In genomic region chr16:89506791-89507191, GRCh38 we compare ENCODE assay signal across 9 cellular contexts. TPM values are rescaled to one million over a fixed set of nuclear protein-coding genes. Genes with fewer than 3 reads are reported as not detected.
DNase-seq lines count a peak whose midpoint lies in the region; ATAC-seq lines count a peak whose summit lies in the region.
"Had no signal": no experiment of that assay in that cellular context is flagged by ENCODE, and none has a peak within 500 bp of the region (broad histone marks: within the 10 kb centered on the region; RNA-seq: fewer than 3 reads in every experiment).

No MANE protein-coding gene starts in this region.

- H3K4me3 Mint-ChIP-seq in activated naive CD8-positive, alpha-beta T cell treated with anti-CD3 and anti-CD28 coated beads, Interleukin-2, amount 10 ng/mL, durations not matched to agents 7 days and 5 days: peak overlapping the region; percentile 87
- H3K4me3 Mint-ChIP-seq in memory B cell: peak overlapping the region; percentile 27

- DNase-seq in stimulated activated CD8-positive, alpha-beta memory T cell treated with anti-CD3 and anti-CD28 coated beads, Interleukin-12 subunit alpha, Interleukin-12 subunit beta, amount 100 ng/mL, for 4 hours (ENCODE audit: low read depth): peak; percentile 13
- DNase-seq in stimulated activated CD8-positive, alpha-beta memory T cell treated with anti-CD3 and anti-CD28 coated beads, Interleukin-4, amount 100 ng/mL, for 48 hours: no peak
- peak; percentile 55 for DNase-seq in activated naive CD8-positive, alpha-beta T cell treated with anti-CD3 and anti-CD28 coated beads, Interleukin-2, amount 10 ng/mL, durations not matched to agents 7 days and 5 days
- DNase-seq in memory B cell (ENCODE audit: low spot score in 2 of 2) (no peak), superior temporal gyrus (ENCODE audit: extremely low spot score) (no peak), NCI-H526 (lab: John Stamatoyannopoulos, UW) (no peak), hippocampal formation (lab: John Stamatoyannopoulos, UW) (no peak)
- DNase-seq: SIG-M5 had no signal

- no peaks in the 10 kb centered on the region for H3K9me3 Mint-ChIP-seq in activated naive CD8-positive, alpha-beta T cell treated with anti-CD3 and anti-CD28 coated beads, Interleukin-2, amount 10 ng/mL, durations not matched to agents 7 days and 5 days
- H3K9me3 Mint-ChIP-seq in memory B cell: no peaks in the 10 kb centered on the region

- peak overlapping the region; percentile 95 for H3K27ac Mint-ChIP-seq in activated naive CD8-positive, alpha-beta T cell treated with anti-CD3 and anti-CD28 coated beads, Interleukin-2, amount 10 ng/mL, durations not matched to agents 7 days and 5 days
- H3K27ac Mint-ChIP-seq in memory B cell: no peak overlapping the region

- POLR2A ChIA-PET in activated naive CD8-positive, alpha-beta T cell treated with anti-CD3 and anti-CD28 coated beads, Interleukin-2, amount 10 ng/mL, durations not matched to agents 7 days and 5 days (lab: Charles Lee): interaction anchor here (0.5 to 6.2 kb wide), 10 partner anchors 11 to 704 kb away, joined by 3 to 88 read pairs (median 5); partner anchors contain the start of gene ANKRD11

- H3K36me3 Mint-ChIP-seq in activated naive CD8-positive, alpha-beta T cell treated with anti-CD3 and anti-CD28 coated beads, Interleukin-2, amount 10 ng/mL, durations not matched to agents 7 days and 5 days: peaks cover 3% of the 10 kb centered on the region
- H3K36me3 Mint-ChIP-seq in memory B cell: peaks cover 3% of the 10 kb centered on the region

- H3K27me3 Mint-ChIP-seq in activated naive CD8-positive, alpha-beta T cell treated with anti-CD3 and anti-CD28 coated beads, Interleukin-2, amount 10 ng/mL, durations not matched to agents 7 days and 5 days: no peaks in the 10 kb centered on the region
- no peaks in the 10 kb centered on the region for H3K27me3 Mint-ChIP-seq in memory B cell

- no peak for ATAC-seq in activated naive CD8-positive, alpha-beta T cell treated with anti-CD3 and anti-CD28 coated beads, Interleukin-2, amount 10 ng/mL, durations not matched to agents 7 days and 5 days (ENCODE audit: low read depth)
- ATAC-seq in memory B cell (ENCODE audit: low read depth) (no peak), HG02588 (IDR thresholded peaks at IDR 0.05; ENCODE audit: unreplicated experiment) (no peak)

- peaks cover 29% of the 10 kb centered on the region for H3K4me1 Mint-ChIP-seq in activated naive CD8-positive, alpha-beta T cell treated with anti-CD3 and anti-CD28 coated beads, Interleukin-2, amount 10 ng/mL, durations not matched to agents 7 days and 5 days
- H3K4me1 Mint-ChIP-seq in memory B cell: peaks cover 10% of the 10 kb centered on the region

RNA-seq across cellular contexts. Expression of gene SPG7, which starts 1.4 kb away (rescaled TPM):
- total RNA-seq in activated naive CD8-positive, alpha-beta T cell treated with anti-CD3 and anti-CD28 coated beads, Interleukin-2, amount 10 ng/mL, durations not matched to agents 7 days and 5 days: 100 to 1,000 TPM; 112 to 113 TPM

RNA-seq across cellular contexts. Expression of gene ANKRD11, which starts 16.4 kb away (rescaled TPM):
- total RNA-seq in activated naive CD8-positive, alpha-beta T cell treated with anti-CD3 and anti-CD28 coated beads, Interleukin-2, amount 10 ng/mL, durations not matched to agents 7 days and 5 days: 100 to 1,000 TPM; 213 to 217 TPM

RNA-seq across cellular contexts. Expression of gene RPL13, which starts 53.7 kb away (rescaled TPM):
- total RNA-seq in activated naive CD8-positive, alpha-beta T cell treated with anti-CD3 and anti-CD28 coated beads, Interleukin-2, amount 10 ng/mL, durations not matched to agents 7 days and 5 days: 1,000 to 10,000 TPM; 2,631 to 2,711 TPM

Comparison
In these comparisons a context has a peak if more than half of its experiments do, and no peak if none do; other contexts are left out.
1. DNase-seq: peak in stimulated activated CD8-positive, alpha-beta memory T cell treated with anti-CD3 and anti-CD28 coated beads, Interleukin-12 subunit alpha, Interleukin-12 subunit beta, amount 100 ng/mL, for 4 hours (single experiment) and activated naive CD8-positive, alpha-beta T cell treated with anti-CD3 and anti-CD28 coated beads, Interleukin-2, amount 10 ng/mL, durations not matched to agents 7 days and 5 days (single experiment); none in stimulated activated CD8-positive, alpha-beta memory T cell treated with anti-CD3 and anti-CD28 coated beads, Interleukin-4, amount 100 ng/mL, for 48 hours (single experiment), memory B cell (0 of 2), superior temporal gyrus (single experiment), NCI-H526 (0 of 2) and hippocampal formation (0 of 2).